Comparison of ENCODE assay signal across 8 cellular contexts in the genomic region with DNA sequence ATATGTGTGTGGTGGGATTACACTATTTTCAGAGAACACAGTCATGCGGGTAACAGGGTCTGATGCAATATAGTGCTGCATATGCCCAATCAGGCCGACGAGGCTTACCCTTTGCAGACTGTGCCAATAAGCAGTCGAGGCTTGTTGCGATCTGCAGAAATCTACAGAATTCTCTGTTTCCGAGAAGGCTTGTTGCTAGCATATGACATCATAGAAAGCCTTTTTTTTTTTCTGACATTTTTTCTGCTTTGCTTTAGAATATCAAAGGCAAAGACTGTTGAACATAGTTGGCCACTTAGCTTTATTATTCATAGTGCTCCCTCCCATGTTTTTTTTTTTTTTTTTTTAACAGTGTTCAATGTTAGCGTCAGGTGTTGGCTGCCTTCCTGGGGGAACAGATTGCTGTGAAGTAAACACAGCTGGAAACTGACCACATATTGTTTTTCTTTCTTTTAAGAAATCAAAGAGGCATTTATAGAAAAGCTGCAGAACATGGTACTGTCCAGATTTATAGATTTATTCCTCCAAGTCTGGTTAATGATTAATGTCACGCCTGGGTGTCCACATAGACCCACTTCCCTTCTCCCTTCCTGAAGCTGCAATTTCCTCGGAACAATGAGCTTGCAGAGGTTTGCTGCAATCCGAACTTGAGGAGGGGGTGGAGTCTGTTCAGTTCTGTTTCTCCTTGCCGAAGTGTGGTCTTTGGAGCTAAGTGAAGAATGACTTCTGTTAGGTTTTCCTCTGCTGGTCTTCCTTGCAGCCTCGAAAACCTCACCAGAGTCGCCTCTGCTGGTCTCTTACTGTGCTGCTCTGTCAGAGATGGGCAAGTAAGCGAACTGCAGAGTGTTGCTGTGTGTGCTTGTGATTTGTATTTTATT.
DNase-seq lines count a peak whose midpoint lies in the region; ATAC-seq and TF ChIP-seq lines count a peak whose summit lies in the region.

No MANE protein-coding gene starts in this region.

- DNase-seq in Ammon's horn (ENCODE audit: low spot score) (peak; percentile 50), GM23248 (peak; percentile 68), NCI-H524 (lab: John Stamatoyannopoulos, UW) (peak; percentile 7 to 70), upper lobe of right lung (no peak), GM10266 (ENCODE audit: extremely low spot score) (no peak)
- no peak for DNase-seq in activated CD8-positive, alpha-beta memory T cell treated with anti-CD3 and anti-CD28 coated beads, Interleukin-2, amount 50 U/mL, for 48 hours

- H3K27ac ChIP-seq in GM23248 (0 out of 2 replicates have a peak overlapping the region, but pooled peaks have one; percentile 11), ectodermal cell (ENCODE audit: insufficient read depth, low read depth, low read length, poor library complexity, severe bottlenecking) (peak overlapping the region; percentile 17), mesodermal cell (ENCODE audit: low read depth, low read length, severe bottlenecking) (peak overlapping the region; percentile 33), upper lobe of right lung (peak overlapping the region; percentile 40)

- peak overlapping the region; percentile 72 for H3K4me2 ChIP-seq in GM23248 (ENCODE audit: unreplicated experiment)

- H3K9me3 ChIP-seq in GM23248 (ENCODE audit: low read depth) (no peaks in the 10 kb centered on the region), ectodermal cell (ENCODE audit: control insufficient read depth, low read length) (no peaks in the 10 kb centered on the region), mesodermal cell (ENCODE audit: control insufficient read depth, low read length) (no peaks in the 10 kb centered on the region), upper lobe of right lung (no peaks in the 10 kb centered on the region)

- no peaks in the 10 kb centered on the region; the same call in 1 of the 2 replicates for H3F3A ChIP-seq in GM23248 (ENCODE audit: insufficient read depth)

- H3K27me3 ChIP-seq in GM23248 (replicated peaks; ENCODE audit: insufficient read depth) = no peaks in the 10 kb centered on the region
- H3K27me3 ChIP-seq in ectodermal cell (ENCODE audit: control insufficient read depth, insufficient read depth, low read length, poor library complexity, severe bottlenecking) = no peaks in the 10 kb centered on the region
- H3K27me3 ChIP-seq in upper lobe of right lung = no peaks in the 10 kb centered on the region

- H3K9me2 ChIP-seq in GM23248 (ENCODE audit: insufficient read depth) = no peaks in the 10 kb centered on the region

- H4K20me1 ChIP-seq in GM23248 (ENCODE audit: insufficient read depth) = no peaks in the 10 kb centered on the region

- H3K4me3 ChIP-seq in GM23248 (peak overlapping the region; percentile 45), ectodermal cell (ENCODE audit: insufficient read depth, low read depth, low read length) (no peak overlapping the region), mesodermal cell (ENCODE audit: extremely low read depth, insufficient read depth, low read length, poor library complexity, severe bottlenecking) (no peak overlapping the region), upper lobe of right lung (peak overlapping the region; percentile 16)

- 6 to 7% methylated on average over 14 of the region's 14 CpGs for WGBS in GM23248 (ENCODE audit: low coverage in 1 of 2, low lambda C conversion rate in 2 of 2, missing lambda C conversion rate in 2 of 2), 2 experiments
- WGBS in ectodermal cell, 2 experiments = 56 to 60% methylated on average over 14 of the region's 14 CpGs
- WGBS in mesodermal cell (ENCODE audit: insufficient coverage in 2 of 2), 2 experiments = 60 to 67% methylated on average over 9 to 10 of the region's 14 CpGs

- H3K79me2 ChIP-seq in GM23248 (ENCODE audit: insufficient read depth) = no peaks in the 10 kb centered on the region

- TF ChIP-seq CTCF in upper lobe of right lung (IDR thresholded peaks at IDR 0.05) (no peak), GM10266 (IDR thresholded peaks at IDR 0.05; ENCODE audit: control insufficient read depth, insufficient read depth, low read depth, missing control alignments) (no peak)

- peak; percentile 90 for ATAC-seq in upper lobe of right lung

- peak overlapping the region; percentile 79 for H2AFZ ChIP-seq in GM23248

- intact Hi-C loops in upper lobe of right lung (cut with DNase I) = no loop called here

- H3K4me1 ChIP-seq in GM23248 (ENCODE audit: insufficient read depth) (peaks cover 19% of the 10 kb centered on the region), ectodermal cell (ENCODE audit: control insufficient read depth, insufficient read depth, low read length) (peaks cover 23% of the 10 kb centered on the region), mesodermal cell (ENCODE audit: control insufficient read depth, insufficient read depth, low read length, poor library complexity, severe bottlenecking) (peaks cover 13% of the 10 kb centered on the region), upper lobe of right lung (peaks cover 6% of the 10 kb centered on the region)

- in situ Hi-C loops in GM23248 (cut with MboI) = loop anchor here (25.0 kb wide), 1 partner anchor 715 kb away; no protein-coding TSS in a partner anchor

- H3K36me3 ChIP-seq in GM23248 (ENCODE audit: low read depth) (no peaks in the 10 kb centered on the region), ectodermal cell (ENCODE audit: control insufficient read depth, insufficient read depth, low read length) (no peaks in the 10 kb centered on the region), mesodermal cell (ENCODE audit: control insufficient read depth, insufficient read depth, low read length) (no peaks in the 10 kb centered on the region), upper lobe of right lung (no peaks in the 10 kb centered on the region)

- H3K9ac ChIP-seq in GM23248 = peak overlapping the region; percentile 11; the same call in 1 of the 2 replicates

Comparison
In these comparisons a context has a peak if more than half of its experiments do, and no peak if none do; other contexts are left out.
1. DNase-seq: peak in Ammon's horn (single experiment), GM23248 (single experiment) and NCI-H524 (2 of 2); none in upper lobe of right lung (single experiment), GM10266 (single experiment) and activated CD8-positive, alpha-beta memory T cell treated with anti-CD3 and anti-CD28 coated beads, Interleukin-2, amount 50 U/mL, for 48 hours (single experiment).
2. H3K4me3 ChIP-seq: peak in GM23248 (single experiment) and upper lobe of right lung (single experiment); none in ectodermal cell (single experiment) and mesodermal cell (single experiment).
3. Peak in every context shown above with its lines, with median percentiles within 50 percentile points of each other: H3K27ac ChIP-seq.